7 cellular contexts compared by ENCODE assay signal in the genomic region with DNA sequence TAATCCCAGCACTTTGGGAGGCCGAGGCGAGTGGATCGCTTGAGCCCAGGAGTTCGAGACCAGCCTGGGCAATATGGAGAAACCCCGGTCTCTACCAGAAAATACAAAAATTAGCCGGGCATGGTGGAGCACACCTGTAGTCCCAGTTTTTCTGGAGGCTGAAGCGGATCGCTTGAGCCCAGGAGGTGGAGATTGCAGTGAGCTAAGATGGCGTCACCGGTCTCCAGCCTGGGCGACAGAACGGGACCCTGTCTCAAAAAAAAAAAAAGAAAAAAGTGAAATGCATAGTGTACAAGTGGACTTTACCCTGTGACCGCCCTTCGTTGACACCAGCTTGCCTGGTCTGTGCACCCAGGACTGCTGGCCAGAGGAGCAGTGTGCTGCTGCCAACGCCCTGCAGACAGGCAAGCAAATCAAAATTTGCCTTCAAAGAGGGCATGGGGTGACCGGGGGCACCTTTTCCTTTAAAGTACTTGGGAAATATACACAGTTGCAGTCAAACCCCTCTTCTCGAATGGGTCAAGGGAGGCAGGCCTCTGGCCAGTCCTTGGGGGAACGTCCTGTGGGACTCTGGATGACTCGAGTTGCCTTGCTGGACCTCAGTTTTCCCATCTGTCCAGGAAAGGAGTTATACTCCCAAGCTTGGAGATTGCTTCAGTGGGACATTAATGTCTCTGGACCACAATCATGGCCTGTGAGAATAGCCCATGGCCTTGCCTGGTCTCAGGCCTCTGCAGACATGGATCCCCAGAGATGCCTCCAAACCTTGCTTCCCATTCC. TPM values are rescaled to one million over a fixed set of nuclear protein-coding genes. Genes with fewer than 3 reads are reported as not detected.
DNase-seq lines count a peak whose midpoint lies in the region; ATAC-seq and TF ChIP-seq lines count a peak whose summit lies in the region.

No MANE protein-coding gene starts in this region.

- H3K9me2 ChIP-seq in hepatocyte (replicated peaks; ENCODE audit: insufficient read depth): no peaks in the 10 kb centered on the region

- H3K36me3 ChIP-seq in HAP-1 (replicated peaks) (peaks cover 28% of the 10 kb centered on the region), SK-N-MC (ENCODE audit: insufficient read depth, low read length) (no peaks in the 10 kb centered on the region), hepatocyte (replicated peaks; ENCODE audit: insufficient read depth, low read depth) (no peaks in the 10 kb centered on the region)

- in situ Hi-C loops in HAP-1 (cut with MboI; ENCODE audit: low sequenced_read_pairs): loop anchor here (10.0 kb wide), 1 partner anchor 137 kb away; no protein-coding TSS in a partner anchor

- H4K20me1 ChIP-seq in hepatocyte (ENCODE audit: insufficient read depth, poor library complexity, severe bottlenecking): no peaks in the 10 kb centered on the region

- TF ChIP-seq CTCF in hepatocyte (IDR thresholded peaks at IDR 0.05; ENCODE audit: poor library complexity): no peak

- DNase-seq in HAP-1 (ENCODE audit: low spot score in 2 of 2): no peak
- no peak for DNase-seq in SK-N-MC (ENCODE audit: low read depth, low spot score)
- peak; percentile 42 for DNase-seq in hepatocyte (ENCODE audit: low spot score)
- DNase-seq in AG20443 (ENCODE audit: low spot score): no peak

- H3K4me3 ChIP-seq in HAP-1 (peak overlapping the region; percentile 64), SK-N-MC (peak overlapping the region; percentile 77), hepatocyte (peak overlapping the region; percentile 87), skin epidermis (peak overlapping the region; percentile 53 to 82 (median 79))

- H3K9me3 ChIP-seq in HAP-1: no peaks in the 10 kb centered on the region
- no peaks in the 10 kb centered on the region for H3K9me3 ChIP-seq in SK-N-MC (ENCODE audit: low read depth, low read length)
- no peaks in the 10 kb centered on the region for H3K9me3 ChIP-seq in hepatocyte (ENCODE audit: low read depth)

- peaks cover 14% of the 10 kb centered on the region for H3K79me2 ChIP-seq in hepatocyte

- peak overlapping the region; percentile 98 for H2AFZ ChIP-seq in hepatocyte

- whole genome bisulfite sequencing in hepatocyte (ENCODE audit: low lambda C conversion rate, missing lambda C conversion rate): 79% methylated on average over 19 of the region's 19 CpGs

- no peak overlapping the region for H3K9ac ChIP-seq in SK-N-MC (ENCODE audit: insufficient read length)

- H3K4me1 ChIP-seq in HAP-1 (peaks cover 9% of the 10 kb centered on the region; the same call in 1 of the 2 replicates), hepatocyte (ENCODE audit: insufficient read depth) (no peaks in the 10 kb centered on the region)

- no peak overlapping the region for H3K27ac ChIP-seq in SK-N-MC
- peak overlapping the region; percentile 67 for H3K27ac ChIP-seq in hepatocyte
- H3K27ac ChIP-seq in skin epidermis: peak overlapping the region in 10 of 21 experiments; percentile 22 to 81 (median 68)

- H3K27me3 ChIP-seq in HAP-1 (ENCODE audit: low read depth): no peaks in the 10 kb centered on the region
- no peaks in the 10 kb centered on the region for H3K27me3 ChIP-seq in hepatocyte

- ATAC-seq in GM21526 (IDR thresholded peaks at IDR 0.05; ENCODE audit: low FRiP score, unreplicated experiment) (no peak), GM21786 (IDR thresholded peaks at IDR 0.05; ENCODE audit: unreplicated experiment) (no peak)

- H3K4me2 ChIP-seq in hepatocyte: peak overlapping the region; percentile 96

RNA-seq across cellular contexts. Expression of gene XYLB, which starts 1.0 kb away (rescaled TPM):
- 7.1 and 8.2 TPM in 2 replicates for total RNA-seq in hepatocyte
- polyA plus RNA-seq in hepatocyte: 5.5 and 12.5 TPM in 2 replicates
